Comparison of ENCODE assay signal across 21 cellular contexts in genomic region chrX:40120838-40121580, GRCh38. TPM values are rescaled to one million over a fixed set of nuclear protein-coding genes. Genes with fewer than 3 reads are reported as not detected.
DNase-seq lines count a peak whose midpoint lies in the region; ATAC-seq and TF ChIP-seq lines count a peak whose summit lies in the region.
"Had no signal": no experiment of that assay in that cellular context is flagged by ENCODE, and none has a peak within 500 bp of the region (broad histone marks: within the 10 kb centered on the region; RNA-seq: fewer than 3 reads in every experiment).

No MANE protein-coding gene starts in this region.

- H4K20me1 ChIP-seq in BLaER1 treated with 17β-estradiol and CSF1 and Interleukin-3, amounts not matched to agents 10 nM and 100 nM = peaks cover 4 to 85% (median 45%) of the 10 kb centered on the region in 11 experiments; a peak in 19 of 22 replicates
- H4K20me1 ChIP-seq in HCT116 (ENCODE audit: insufficient read depth) = no peaks in the 10 kb centered on the region
- no peaks in the 10 kb centered on the region for H4K20me1 ChIP-seq in OCI-LY7 (ENCODE audit: insufficient read depth, low read length)

- no peak for TF ChIP-seq POLR2A in HCT116 (IDR thresholded peaks at IDR 0.05; ENCODE audit: borderline replicate concordance, extremely low read depth, insufficient read depth, insufficient read length)

- RAD21 ChIA-PET in HCT116 (lab: Charles Lee; ENCODE audit: low non-redundant PET in 1 of 2, low total read pairs in 2 of 2, uncharacterized antibody in 2 of 2, unreplicated experiment in 2 of 2) = no interaction called here

- peaks cover 15 to 90% (median 75%) of the 10 kb centered on the region in 10 experiments for H3K4me1 ChIP-seq in BLaER1 treated with 17β-estradiol and CSF1 and Interleukin-3, amounts not matched to agents 10 nM and 100 nM
- peaks cover 3 to 14% of the 10 kb centered on the region in 2 experiments; a peak in 2 of 4 replicates for H3K4me1 ChIP-seq in HCT116 (ENCODE audit: control insufficient read depth in 1 of 2, insufficient read depth in 2 of 2, low read length in 2 of 2)
- peaks cover 44% of the 10 kb centered on the region for H3K4me1 ChIP-seq in OCI-LY7 (ENCODE audit: insufficient read depth, low read length, poor library complexity, severe bottlenecking)
- H3K4me1 ChIP-seq: BE2C, esophagus muscularis mucosa had no signal

- peak overlapping the region in 7 of 11 experiments; percentile 9 to 38 (median 26); a peak in 7 of 22 replicates for H3K27ac ChIP-seq in BLaER1 treated with 17β-estradiol and CSF1 and Interleukin-3, amounts not matched to agents 10 nM and 100 nM
- H3K27ac ChIP-seq in HCT116 (ENCODE audit: low read depth, low read length) (no peak overlapping the region), OCI-LY7 (ENCODE audit: low read depth, low read length, poor library complexity, severe bottlenecking) (peak overlapping the region; percentile 43), epithelial cell of prostate (peak overlapping the region; percentile 3)
- H3K27ac ChIP-seq: esophagus muscularis mucosa, GM23248, SK-N-MC had no signal

- H3K27me3 ChIP-seq in BLaER1 treated with 17β-estradiol and CSF1 and Interleukin-3, amounts not matched to agents 10 nM and 100 nM = no peaks in the 10 kb centered on the region
- H3K27me3 ChIP-seq in HCT116 (ENCODE audit: insufficient read depth, low read length) (no peaks in the 10 kb centered on the region), H7 (ENCODE audit: control insufficient read depth, insufficient read depth, low read length) (no peaks in the 10 kb centered on the region; the same call in 1 of the 2 replicates)
- H3K27me3 ChIP-seq: BE2C, esophagus muscularis mucosa had no signal

- POLR2A ChIA-PET in HCT116 (lab: Charles Lee) (no interaction called here), OCI-LY7 (lab: Charles Lee) (no interaction called here)

- no peaks in the 10 kb centered on the region for H3K79me2 ChIP-seq in HCT116 (ENCODE audit: insufficient read depth, low read length)
- H3K79me2 ChIP-seq in OCI-LY7 (ENCODE audit: insufficient read depth, low read depth, low read length) = no peaks in the 10 kb centered on the region

- H3K4me2 ChIP-seq in BLaER1 treated with 17β-estradiol and CSF1 and Interleukin-3, amounts not matched to agents 10 nM and 100 nM = peak overlapping the region; percentile 40 to 78 (median 58)
- H3K4me2 ChIP-seq in HCT116 (ENCODE audit: low read length) = no peak overlapping the region
- H3K4me2 ChIP-seq in OCI-LY7 (ENCODE audit: low read length) = no peak overlapping the region; the same call in 1 of the 2 replicates

- CTCF ChIA-PET in HCT116 (lab: Charles Lee) (no interaction called here), OCI-LY7 (lab: Charles Lee; ENCODE audit: unreplicated experiment) (no interaction called here)

- no peak overlapping the region for H2AFZ ChIP-seq in HCT116 (ENCODE audit: low read depth, low read length, poor library complexity, severe bottlenecking)
- no peak overlapping the region for H2AFZ ChIP-seq in OCI-LY7 (ENCODE audit: low read length)
- H2AFZ ChIP-seq: GM23248 had no signal

- peak overlapping the region in 1 of 11 experiments; percentile 12; a peak in 2 of 22 replicates for H3K9ac ChIP-seq in BLaER1 treated with 17β-estradiol and CSF1 and Interleukin-3, amounts not matched to agents 10 nM and 100 nM
- H3K9ac ChIP-seq in HCT116 (ENCODE audit: low read length) = no peak overlapping the region
- H3K9ac ChIP-seq: GM23248 had no signal

- no peak overlapping the region for H3K4me3 ChIP-seq in BLaER1 treated with 17β-estradiol and CSF1 and Interleukin-3, amounts not matched to agents 10 nM and 100 nM
- no peak overlapping the region for H3K4me3 ChIP-seq in HCT116 (replicated peaks in 1 of 2; ENCODE audit: low read depth in 1 of 2, low read length in 2 of 2)
- no peak overlapping the region for H3K4me3 ChIP-seq in OCI-LY7 (ENCODE audit: low read depth, low read length, poor library complexity, severe bottlenecking)
- no peak overlapping the region for H3K4me3 ChIP-seq in H7 (ENCODE audit: insufficient read depth, low read depth, low read length)
- H3K4me3 ChIP-seq: esophagus muscularis mucosa, GM23248, SK-N-MC had no signal

- intact Hi-C loops in HCT116 (cut with micrococcal nuclease) (no loop called here), OCI-LY7 (cut with micrococcal nuclease; ENCODE audit: unreplicated experiment) (no loop called here)

- DNase-seq in HCT116 (ENCODE audit: low read depth, low spot score) (no peak), OCI-LY7 (ENCODE audit: low spot score) (peak; percentile 37), epithelial cell of prostate (ENCODE audit: low read depth, low spot score) (no peak), cerebellum (ENCODE audit: low spot score) (no peak), HK-2 (ENCODE audit: unreplicated experiment) (no peak), DMS 273 (lab: John Stamatoyannopoulos, UW; ENCODE audit: unreplicated experiment) (no peak), H7 (no peak)
- DNase-seq: activated CD4-positive, CD25-positive, alpha-beta regulatory T cell; activated CD8-positive, alpha-beta memory T cell treated with anti-CD3 and anti-CD28 coated beads, Interleukin-2, amount 50 U/mL, for 4 hours; activated naive CD4-positive, alpha-beta T cell treated with anti-CD3 and anti-CD28 coated beads for 36 hours; BE2C; cortex of kidney; EL; GM23248; head of caudate nucleus; mesendoderm; NCI-H1048; NCI-H2107 had no signal

- TF ChIP-seq CTCF in HCT116 (IDR thresholded peaks at IDR 0.05 in 2 of 3, conservative IDR thresholded peaks at IDR 0.05 in 1 of 3; ENCODE audit: borderline replicate concordance in 1 of 3, insufficient read depth in 1 of 3, low read depth in 2 of 3, low read length in 2 of 3) = no peak
- no peak for TF ChIP-seq CTCF in OCI-LY7 (conservative IDR thresholded peaks at IDR 0.05; ENCODE audit: low read length)

- 0 out of 2 replicates have a peak, but pooled peaks have one; percentile 7 for TF ChIP-seq RAD21 in HCT116 (IDR thresholded peaks at IDR 0.05; ENCODE audit: low read depth)

- peaks cover 0 to 18% (median 1%) of the 10 kb centered on the region in 11 experiments; a peak in 6 of 22 replicates for H3K9me3 ChIP-seq in BLaER1 treated with 17β-estradiol and CSF1 and Interleukin-3, amounts not matched to agents 10 nM and 100 nM (replicated peaks in 1 of 11)
- H3K9me3 ChIP-seq in HCT116 (ENCODE audit: control insufficient read depth in 1 of 2, insufficient read depth in 1 of 2, low read depth in 1 of 2, low read length in 2 of 2) (no peaks in the 10 kb centered on the region), OCI-LY7 (ENCODE audit: low read length) (no peaks in the 10 kb centered on the region)
- H3K9me3 ChIP-seq: BE2C, esophagus muscularis mucosa had no signal

- BruUV-seq in HCT116 (replicated peaks; lab: Mats Ljungman, UMichigan) (no TSS peak), OCI-LY7 (replicated peaks; lab: Mats Ljungman, UMichigan) (no TSS peak)

- no peaks in the 10 kb centered on the region for H3K9me2 ChIP-seq in HCT116 (ENCODE audit: insufficient read depth)
- no peaks in the 10 kb centered on the region for H3K9me2 ChIP-seq in OCI-LY7 (ENCODE audit: insufficient read depth, low read length)

- H3K36me3 ChIP-seq in BLaER1 treated with 17β-estradiol and CSF1 and Interleukin-3, amounts not matched to agents 10 nM and 100 nM = peaks cover 0 to 32% (median 8%) of the 10 kb centered on the region in 11 experiments; a peak in 9 of 22 replicates
- H3K36me3 ChIP-seq in HCT116 (ENCODE audit: control insufficient read depth in 1 of 2, insufficient read depth in 2 of 2, low read length in 2 of 2) (no peaks in the 10 kb centered on the region), OCI-LY7 (ENCODE audit: insufficient read depth, low read length) (no peaks in the 10 kb centered on the region), H7 (replicated peaks; ENCODE audit: control insufficient read depth, insufficient read depth, low read length) (no peaks in the 10 kb centered on the region)
- H3K36me3 ChIP-seq: BE2C, esophagus muscularis mucosa had no signal

- no peak for ATAC-seq in HCT116

TF ChIP-seq in HCT116, 20 proteins besides CTCF, POLR2A, EP300 and RAD21:
- TF ChIP-seq JUND (IDR thresholded peaks at IDR 0.05) (0 out of 2 replicates have a peak, but pooled peaks have one; percentile 12), FOSL1 (IDR thresholded peaks at IDR 0.05; ENCODE audit: low read depth) (no peak)

RNA-seq across cellular contexts. Expression of gene BCOR, which starts 23.3 kb away (rescaled TPM):
- 35.1 TPM for total RNA-seq in HCT116 (2021; ENCODE audit: unreplicated experiment)
- polyA plus RNA-seq in HCT116 (2012) = 12.3 and 14.5 TPM in 2 replicates
- 55.6 and 64.3 TPM in 2 replicates for total RNA-seq in OCI-LY7 (2014; rRNA removed; shearing (Covaris generic))
- 48.0 and 52.2 TPM in 2 replicates for total RNA-seq in OCI-LY7 (2022)
- 23.5 TPM for total RNA-seq in cerebellum
- total RNA-seq in H7 (2014; rRNA removed; shearing (Covaris generic)) = 32.5 and 51.0 TPM in 2 replicates

Comparison
In these comparisons a context has a peak if more than half of its experiments do, and no peak if none do; other contexts are left out.
1. H3K4me2 ChIP-seq: peak in BLaER1 treated with 17β-estradiol and CSF1 and Interleukin-3, amounts not matched to agents 10 nM and 100 nM (11 of 11); none in HCT116 (single experiment) and OCI-LY7 (single experiment).